In genomic region chr4:119218093-119218492, GRCh38 we compare ENCODE assay signal across 26 cellular contexts.
"Had no signal": no experiment of that assay in that cellular context is flagged by ENCODE, and none has a peak within 500 bp of the region (broad histone marks: within the 10 kb centered on the region; RNA-seq: fewer than 3 reads in every experiment).

No MANE protein-coding gene starts in this region.

- H3K4me2 ChIP-seq: smooth muscle cell had no signal

- H3K27ac ChIP-seq: adrenal gland, brain microvascular endothelial cell, coronary artery, esophagus squamous epithelium, heart left ventricle, sigmoid colon, WERI-Rb-1 had no signal

- H3K36me3 ChIP-seq: adrenal gland had no signal

- H3K9me3 Mint-ChIP-seq: activated naive CD4-positive, alpha-beta T cell treated with anti-CD3 and anti-CD28 coated beads, Interleukin-2, amount 50 U/mL, for 72 hours; activated T-cell treated with anti-CD3 and anti-CD28 coated beads, Interleukin-2, amount 50 U/mL, for 24 hours; activated T-helper 17 cell treated with anti-CD3 and anti-CD28 coated beads, Interleukin-2, amount 50 U/mL, for 72 hours; central memory CD8-positive, alpha-beta T cell; naive B cell; stimulated activated naive B cell treated with anti-CD40 and anti-IgM and Interleukin-4, amounts not matched to agents 10 μg/mL and 1 μg/mL and 100 μg/mL, for 72 hours; T-helper 2 cell treated with Interferon-gamma antibody and Interleukin-4, amounts not matched to agents 5 μg/mL and 100 μg/mL, for 36 hours had no signal

- ATAC-seq: activated naive CD4-positive, alpha-beta T cell treated with anti-CD3 and anti-CD28 coated beads, Interleukin-2, amount 50 U/mL, for 72 hours; activated T-helper 17 cell treated with anti-CD3 and anti-CD28 coated beads, Interleukin-2, amount 50 U/mL, for 72 hours; heart left ventricle; stimulated activated naive B cell treated with anti-CD40 and anti-IgM and Interleukin-4, amounts not matched to agents 10 μg/mL and 1 μg/mL and 100 μg/mL, for 72 hours had no signal

- DNase-seq: activated CD4-positive, alpha-beta T cell treated with anti-CD3 and anti-CD28 coated beads, Interleukin-2, amount 50 U/mL, for 1 hour; activated CD4-positive, CD25-positive, alpha-beta regulatory T cell treated with anti-CD3 and anti-CD28 coated beads, Interleukin-2, amount 50 U/mL, for 72 hours; activated CD8-positive, alpha-beta memory T cell treated with anti-CD3 and anti-CD28 coated beads for 24 hours; activated CD8-positive, alpha-beta memory T cell treated with anti-CD3 and anti-CD28 coated beads, Interleukin-2, amount 50 U/mL, for 4 hours; activated T-cell treated with anti-CD3 and anti-CD28 coated beads, Interleukin-2, amount 50 U/mL, for 24 hours; adrenal gland; brain microvascular endothelial cell; endodermal cell; esophagus squamous epithelium; heart left ventricle; naive B cell; occipital lobe; sigmoid colon; stimulated activated CD4-positive, alpha-beta T cell treated with anti-CD3 and anti-CD28 coated beads, Interleukin-15, amount 100 ng/mL, for 24 hours; stimulated activated CD8-positive, alpha-beta memory T cell treated with anti-CD3 and anti-CD28 coated beads, Interleukin-4, amount 100 ng/mL, for 48 hours; stimulated activated naive B cell treated with anti-CD40 and anti-IgM and Interleukin-4, amounts not matched to agents 10 μg/mL and 1 μg/mL and 100 μg/mL, for 72 hours; WERI-Rb-1 had no signal

- H3K4me3 ChIP-seq: coronary artery, esophagus squamous epithelium, heart left ventricle, sigmoid colon, smooth muscle cell had no signal

- H3K27me3 Mint-ChIP-seq: activated T-cell treated with anti-CD3 and anti-CD28 coated beads, Interleukin-2, amount 50 U/mL, for 24 hours; activated T-helper 17 cell treated with anti-CD3 and anti-CD28 coated beads, Interleukin-2, amount 50 U/mL, for 72 hours; central memory CD8-positive, alpha-beta T cell; naive B cell; stimulated activated naive B cell treated with anti-CD40 and anti-IgM and Interleukin-4, amounts not matched to agents 10 μg/mL and 1 μg/mL and 100 μg/mL, for 72 hours had no signal

- H3K4me3 Mint-ChIP-seq: activated T-cell treated with anti-CD3 and anti-CD28 coated beads, Interleukin-2, amount 50 U/mL, for 24 hours; activated T-helper 17 cell treated with anti-CD3 and anti-CD28 coated beads, Interleukin-2, amount 50 U/mL, for 72 hours; central memory CD8-positive, alpha-beta T cell; endodermal cell; naive B cell; neural crest cell; stimulated activated naive B cell treated with anti-CD40 and anti-IgM and Interleukin-4, amounts not matched to agents 10 μg/mL and 1 μg/mL and 100 μg/mL, for 72 hours; T-helper 2 cell treated with Interferon-gamma antibody and Interleukin-4, amounts not matched to agents 5 μg/mL and 100 μg/mL, for 36 hours had no signal

- FAIRE-seq: TTC549 had no signal

- H3K27ac Mint-ChIP-seq: activated naive CD4-positive, alpha-beta T cell treated with anti-CD3 and anti-CD28 coated beads, Interleukin-2, amount 50 U/mL, for 72 hours; activated T-cell treated with anti-CD3 and anti-CD28 coated beads, Interleukin-2, amount 50 U/mL, for 24 hours; activated T-helper 17 cell treated with anti-CD3 and anti-CD28 coated beads, Interleukin-2, amount 50 U/mL, for 72 hours; endodermal cell; stimulated activated naive B cell treated with anti-CD40 and anti-IgM and Interleukin-4, amounts not matched to agents 10 μg/mL and 1 μg/mL and 100 μg/mL, for 72 hours; T-helper 2 cell treated with Interferon-gamma antibody and Interleukin-4, amounts not matched to agents 5 μg/mL and 100 μg/mL, for 36 hours had no signal

- H3K9me3 ChIP-seq: adrenal gland, esophagus squamous epithelium, sigmoid colon had no signal

- H3K27me3 ChIP-seq: adrenal gland, ascending aorta, brain microvascular endothelial cell, esophagus squamous epithelium, heart left ventricle, sigmoid colon had no signal
